ENCODE assay signal across 9 cellular contexts in genomic region chr17:74860229-74860998, GRCh38. TPM values are rescaled to one million over a fixed set of nuclear protein-coding genes. Genes with fewer than 3 reads are reported as not detected.
DNase-seq lines count a peak whose midpoint lies in the region; ATAC-seq, FAIRE-seq and TF ChIP-seq lines count a peak whose summit lies in the region.
"Had no signal": no experiment of that assay in that cellular context is flagged by ENCODE, and none has a peak within 500 bp of the region (broad histone marks: within the 10 kb centered on the region; RNA-seq: fewer than 3 reads in every experiment).

No MANE protein-coding gene starts in this region.

- H3K9me3 ChIP-seq in suprapubic skin = no peaks in the 10 kb centered on the region

- DNase-seq in activated naive CD4-positive, alpha-beta T cell treated with anti-CD3 and anti-CD28 coated beads for 36 hours = no peak
- DNase-seq in activated naive CD4-positive, alpha-beta T cell treated with Interleukin-2 at 50 U/mL for 16 hours = no peak
- DNase-seq in WTC11 (ENCODE audit: low spot score) (no peak), suprapubic skin (ENCODE audit: low spot score in 2 of 2) (no peak), RCC 7860 (ENCODE audit: low spot score) (no peak)

- TF ChIP-seq CTCF in WTC11 (IDR thresholded peaks at IDR 0.05) = no peak
- no peak for TF ChIP-seq CTCF in suprapubic skin (IDR thresholded peaks at IDR 0.05)

- H3K27ac ChIP-seq in suprapubic skin = no peak overlapping the region

- H3K27ac Mint-ChIP-seq in activated naive CD4-positive, alpha-beta T cell treated with anti-CD3 and anti-CD28 coated beads for 36 hours = no peak overlapping the region
- H3K27ac Mint-ChIP-seq in WTC11 = no peak overlapping the region
- H3K27ac Mint-ChIP-seq: CD4-positive, CD25-positive, alpha-beta regulatory T cell had no signal

- H3K36me3 ChIP-seq in suprapubic skin = peaks cover 5% of the 10 kb centered on the region

- H3K4me1 Mint-ChIP-seq in activated naive CD4-positive, alpha-beta T cell treated with anti-CD3 and anti-CD28 coated beads for 36 hours (ENCODE audit: low read depth) = peaks cover 15% of the 10 kb centered on the region
- H3K4me1 Mint-ChIP-seq in WTC11 = peaks cover 16% of the 10 kb centered on the region

- CTCF ChIA-PET in activated naive CD4-positive, alpha-beta T cell treated with anti-CD3 and anti-CD28 coated beads for 36 hours (lab: Charles Lee) = interaction anchor here (0.9 to 10.0 kb wide), 7 partner anchors 17 to 130 kb away, joined by 3 to 165 read pairs (median 3); no protein-coding TSS in a partner anchor
- CTCF ChIA-PET in WTC11 (lab: Charles Lee) = interaction anchor here (0.6 to 14.0 kb wide), 21 partner anchors 12 to 286 kb away, joined by 3 to 347 read pairs (median 8); partner anchors contain the start of genes FDXR, HID1, NAT9 and RAB37

- TF ChIP-seq POLR2A in suprapubic skin (IDR thresholded peaks at IDR 0.05) = no peak

- WGBS in suprapubic skin = 5% methylated on average over 15 of the region's 50 CpGs

- no peak; the same call in 1 of the 2 replicates for ATAC-seq in WTC11
- no peak for ATAC-seq in HG03175 (IDR thresholded peaks at IDR 0.05; ENCODE audit: unreplicated experiment)
- no peak for ATAC-seq in HG03521 (IDR thresholded peaks at IDR 0.05; ENCODE audit: unreplicated experiment)

- peaks cover 32% of the 10 kb centered on the region for H3K4me1 ChIP-seq in suprapubic skin

- peaks cover 7% of the 10 kb centered on the region for H3K36me3 Mint-ChIP-seq in activated naive CD4-positive, alpha-beta T cell treated with anti-CD3 and anti-CD28 coated beads for 36 hours (ENCODE audit: low read depth)
- peaks cover 9% of the 10 kb centered on the region; the same call in 1 of the 2 replicates for H3K36me3 Mint-ChIP-seq in WTC11

- TF ChIP-seq EP300 in suprapubic skin (IDR thresholded peaks at IDR 0.05) = no peak

- peak overlapping the region; percentile 32 for H3K4me3 Mint-ChIP-seq in activated naive CD4-positive, alpha-beta T cell treated with anti-CD3 and anti-CD28 coated beads for 36 hours
- peak overlapping the region; percentile 64 for H3K4me3 Mint-ChIP-seq in WTC11

- FAIRE-seq in RCC 7860 (lab: Jason Lieb, UNC) = no peak

- POLR2A ChIA-PET in WTC11 (lab: Charles Lee) = interaction anchor here (0.9 kb wide), 1 partner anchor 8 kb away, joined by 5 read pairs; no protein-coding TSS in a partner anchor

- no peaks in the 10 kb centered on the region for H3K9me3 Mint-ChIP-seq in activated naive CD4-positive, alpha-beta T cell treated with anti-CD3 and anti-CD28 coated beads for 36 hours
- H3K9me3 Mint-ChIP-seq in WTC11 = no peaks in the 10 kb centered on the region

- H3K4me3 ChIP-seq in iPS-11a (ENCODE audit: low read depth, low read length) (peak overlapping the region; percentile 13), suprapubic skin (peak overlapping the region; percentile 45)

- H3K27me3 ChIP-seq in suprapubic skin = peaks cover 71% of the 10 kb centered on the region

- intact Hi-C loops in activated naive CD4-positive, alpha-beta T cell treated with anti-CD3 and anti-CD28 coated beads for 36 hours (cut with micrococcal nuclease) = no loop called here

- H3K27me3 Mint-ChIP-seq in activated naive CD4-positive, alpha-beta T cell treated with anti-CD3 and anti-CD28 coated beads for 36 hours (ENCODE audit: low read depth) = peaks cover 44% of the 10 kb centered on the region
- peaks cover 68% of the 10 kb centered on the region for H3K27me3 Mint-ChIP-seq in WTC11 (ENCODE audit: low read depth)

TF ChIP-seq in WTC11, 78 proteins besides CTCF, POLR2A, EP300 and RAD21:
- no peak for TF ChIP-seq FOXP1 (CRISPR knock-in tag; IDR thresholded peaks at IDR 0.05; ENCODE audit: borderline replicate concordance)
- TF ChIP-seq FOXK1 (CRISPR knock-in tag; IDR thresholded peaks at IDR 0.05) = no peak
- no peak for TF ChIP-seq ZNF121 (CRISPR knock-in tag; IDR thresholded peaks at IDR 0.05)
- no peak for TF ChIP-seq ESRRA (CRISPR knock-in tag; IDR thresholded peaks at IDR 0.05; ENCODE audit: borderline replicate concordance)
- TF ChIP-seq CBFB (CRISPR knock-in tag; IDR thresholded peaks at IDR 0.05; ENCODE audit: low read depth) = no peak
- TF ChIP-seq ZNF396 (CRISPR knock-in tag; IDR thresholded peaks at IDR 0.05; ENCODE audit: borderline replicate concordance) = no peak
- TF ChIP-seq ZNF317 (CRISPR knock-in tag; IDR thresholded peaks at IDR 0.05; ENCODE audit: borderline replicate concordance, low read depth) = no peak
- no peak for TF ChIP-seq SOX15 (CRISPR knock-in tag; IDR thresholded peaks at IDR 0.05)
- no peak for TF ChIP-seq USF2 (CRISPR knock-in tag; IDR thresholded peaks at IDR 0.05)
- TF ChIP-seq NFATC4 (CRISPR knock-in tag; IDR thresholded peaks at IDR 0.05) = no peak
- TF ChIP-seq TEAD4 (CRISPR knock-in tag; IDR thresholded peaks at IDR 0.05) = no peak
- no peak for TF ChIP-seq PRRX2 (CRISPR knock-in tag; IDR thresholded peaks at IDR 0.05)
- no peak for TF ChIP-seq SMAD4 (CRISPR knock-in tag; IDR thresholded peaks at IDR 0.05)
- TF ChIP-seq ZNF263 (CRISPR knock-in tag; IDR thresholded peaks at IDR 0.05; ENCODE audit: low read depth) = no peak

RNA-seq across cellular contexts. Expression of gene GRIN2C, which starts 0.7 kb away (rescaled TPM):
- total RNA-seq in activated naive CD4-positive, alpha-beta T cell treated with anti-CD3 and anti-CD28 coated beads for 36 hours = under 1 TPM in 1 of 2 experiments, not detected in 1; 0.07 TPM
- total RNA-seq in WTC11 (2021) = 0.14 to 0.31 TPM (median 0.23 TPM) in 3 replicates
- under 1 TPM in 1 of 4 donors, not detected in 3; 0.13 TPM for total RNA-seq in suprapubic skin
- total RNA-seq: CD4-positive, CD25-positive, alpha-beta regulatory T cell had no signal

RNA-seq across cellular contexts. Expression of gene FDXR, which starts 12.4 kb away (rescaled TPM):
- total RNA-seq in activated naive CD4-positive, alpha-beta T cell treated with anti-CD3 and anti-CD28 coated beads for 36 hours = 10 to 100 TPM; 61.8 to 67.6 TPM
- total RNA-seq in WTC11 (2021) (46.5 to 52.8 TPM (median 49.7 TPM) in 3 replicates), suprapubic skin (10 to 100 TPM; 19.1 to 34.1 (median 24.7) TPM)

RNA-seq across cellular contexts. Expression of gene FADS6, which starts 33.0 kb away (rescaled TPM):
- not detected for total RNA-seq in activated naive CD4-positive, alpha-beta T cell treated with anti-CD3 and anti-CD28 coated beads for 36 hours
- 1.1 to 2.2 TPM (median 1.2 TPM) in 3 replicates for total RNA-seq in WTC11 (2021)
- 10 to 100 TPM in 2 of 4 donors, 1 to 10 TPM in 2; 4.9 to 11.6 (median 8.1) TPM for total RNA-seq in suprapubic skin
- total RNA-seq: CD4-positive, CD25-positive, alpha-beta regulatory T cell had no signal
